ENCODE assay signal across 8 cellular contexts in the genomic region with DNA sequence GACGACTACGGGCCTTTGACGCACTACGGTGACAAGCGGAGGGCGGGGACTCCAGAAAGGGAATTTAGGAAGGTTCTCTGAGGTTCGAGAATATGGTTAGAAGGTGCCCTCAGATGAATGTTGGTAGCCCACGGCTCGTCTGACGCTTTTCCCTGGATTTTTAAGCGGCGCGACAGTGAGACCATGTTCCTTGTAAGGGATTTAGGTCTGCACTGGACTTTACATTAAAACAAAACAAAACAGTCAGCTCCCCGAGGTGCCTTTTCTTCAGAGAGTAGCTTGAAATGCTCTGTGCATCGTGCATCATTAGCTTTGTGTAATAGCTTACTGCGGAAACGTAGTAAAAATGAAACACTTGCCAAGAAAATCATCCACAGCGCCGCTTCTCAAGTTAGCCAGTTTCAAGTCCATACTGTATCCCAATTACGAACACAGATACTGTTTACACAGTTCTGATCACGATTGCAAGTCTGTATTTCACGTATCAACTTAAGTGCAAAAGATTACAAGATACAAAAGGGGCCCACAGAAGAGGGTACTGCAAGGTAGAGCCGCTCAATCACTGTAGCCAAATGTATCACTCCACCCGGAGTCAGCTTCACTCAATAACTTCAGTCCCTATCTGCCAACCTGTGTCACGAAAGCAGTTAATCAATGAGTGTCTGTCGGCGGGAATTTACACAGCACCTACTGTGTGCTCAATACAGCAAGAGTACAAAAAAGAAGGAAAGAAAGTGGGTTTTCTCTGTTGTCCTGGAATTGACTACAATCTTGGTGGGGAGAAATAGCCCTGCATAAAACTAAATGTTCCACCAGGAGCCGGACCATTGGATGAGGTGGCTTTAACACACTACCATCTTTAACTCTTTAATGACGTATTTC. TPM values are rescaled to one million over a fixed set of nuclear protein-coding genes. Genes with fewer than 3 reads are reported as not detected.
A peak's percentile ranks its signal among the peaks of the same experiment; 100 is the strongest.
DNase-seq lines count a peak whose midpoint lies in the region; ATAC-seq lines count a peak whose summit lies in the region.

No MANE protein-coding gene starts in this region.

- no peaks in the 10 kb centered on the region for H3K27me3 Mint-ChIP-seq in activated naive CD8-positive, alpha-beta T cell treated with anti-CD3 and anti-CD28 coated beads for 36 hours
- H3K27me3 Mint-ChIP-seq in stimulated activated naive CD8-positive, alpha-beta T cell treated with anti-CD3 and anti-CD28 coated beads, Interleukin-15, amount 100 ng/mL, for 72 hours: no peaks in the 10 kb centered on the region

- H3K9me3 ChIP-seq in iPS-18c (ENCODE audit: control insufficient read depth, insufficient read depth, low read length): peaks cover 4% of the 10 kb centered on the region

- peak overlapping the region; percentile 61 for H3K4me3 ChIP-seq in iPS-18c (ENCODE audit: insufficient read depth, low read depth, low read length)

- peak; percentile 4 for DNase-seq in Ammon's horn (ENCODE audit: low spot score)
- DNase-seq in activated naive CD8-positive, alpha-beta T cell treated with anti-CD3 and anti-CD28 coated beads for 36 hours: no peak
- no peak for DNase-seq in stimulated activated naive CD8-positive, alpha-beta T cell treated with anti-CD3 and anti-CD28 coated beads, Interleukin-15, amount 100 ng/mL, for 72 hours
- no peak for DNase-seq in activated CD8-positive, alpha-beta memory T cell treated with anti-CD3 and anti-CD28 coated beads for 24 hours
- no peak for DNase-seq in T-helper 9 cell

- H3K4me3 Mint-ChIP-seq in activated naive CD8-positive, alpha-beta T cell treated with anti-CD3 and anti-CD28 coated beads for 36 hours: peak overlapping the region; percentile 96
- H3K4me3 Mint-ChIP-seq in stimulated activated naive CD8-positive, alpha-beta T cell treated with anti-CD3 and anti-CD28 coated beads, Interleukin-15, amount 100 ng/mL, for 72 hours: peak overlapping the region; percentile 91 to 92

- peaks cover 23% of the 10 kb centered on the region for H3K4me1 Mint-ChIP-seq in activated naive CD8-positive, alpha-beta T cell treated with anti-CD3 and anti-CD28 coated beads for 36 hours
- H3K4me1 Mint-ChIP-seq in stimulated activated naive CD8-positive, alpha-beta T cell treated with anti-CD3 and anti-CD28 coated beads, Interleukin-15, amount 100 ng/mL, for 72 hours: peaks cover 18% of the 10 kb centered on the region

- ATAC-seq in GM18873 (IDR thresholded peaks at IDR 0.05; ENCODE audit: low FRiP score, unreplicated experiment) (peak; percentile 76), HG03442 (IDR thresholded peaks at IDR 0.05; ENCODE audit: unreplicated experiment) (peak; percentile 84)
- peak; percentile 24 for ATAC-seq in stimulated activated naive CD8-positive, alpha-beta T cell treated with anti-CD3 and anti-CD28 coated beads, Interleukin-15, amount 100 ng/mL, for 72 hours

- H3K36me3 Mint-ChIP-seq in activated naive CD8-positive, alpha-beta T cell treated with anti-CD3 and anti-CD28 coated beads for 36 hours: peaks cover 12% of the 10 kb centered on the region

- no peaks in the 10 kb centered on the region for H3K9me3 Mint-ChIP-seq in activated naive CD8-positive, alpha-beta T cell treated with anti-CD3 and anti-CD28 coated beads for 36 hours
- H3K9me3 Mint-ChIP-seq in stimulated activated naive CD8-positive, alpha-beta T cell treated with anti-CD3 and anti-CD28 coated beads, Interleukin-15, amount 100 ng/mL, for 72 hours: no peaks in the 10 kb centered on the region

- H3K27ac Mint-ChIP-seq in activated naive CD8-positive, alpha-beta T cell treated with anti-CD3 and anti-CD28 coated beads for 36 hours: peak overlapping the region; percentile 93
- peak overlapping the region; percentile 97 for H3K27ac Mint-ChIP-seq in stimulated activated naive CD8-positive, alpha-beta T cell treated with anti-CD3 and anti-CD28 coated beads, Interleukin-15, amount 100 ng/mL, for 72 hours

RNA-seq across cellular contexts. Expression of a gene that starts 0.5 kb away (rescaled TPM):
- total RNA-seq in activated naive CD8-positive, alpha-beta T cell treated with anti-CD3 and anti-CD28 coated beads for 36 hours: 10 to 100 TPM; 29.8 to 30.9 TPM

RNA-seq across cellular contexts. Expression of a gene that starts 32.4 kb away (rescaled TPM):
- 10 to 100 TPM; 54.7 to 60.3 TPM for total RNA-seq in activated naive CD8-positive, alpha-beta T cell treated with anti-CD3 and anti-CD28 coated beads for 36 hours

RNA-seq across cellular contexts. Expression of a gene that starts 41.5 kb away (rescaled TPM):
- 10 to 100 TPM; 23.5 to 27.4 TPM for total RNA-seq in activated naive CD8-positive, alpha-beta T cell treated with anti-CD3 and anti-CD28 coated beads for 36 hours

Comparison
In these comparisons a context has a peak if more than half of its experiments do, and no peak if none do; other contexts are left out.
1. ATAC-seq: peak in every context shown above with its lines; median percentile 84 in HG03442; 76 in GM18873; 24 in stimulated activated naive CD8-positive, alpha-beta T cell treated with anti-CD3 and anti-CD28 coated beads, Interleukin-15, amount 100 ng/mL, for 72 hours.